Comparison of ENCODE assay signal across 8 cellular contexts in genomic region chr21:23887709-23888303, GRCh38.
DNase-seq lines count a peak whose midpoint lies in the region; ATAC-seq and TF ChIP-seq lines count a peak whose summit lies in the region.

No MANE protein-coding gene starts in this region.

- ATAC-seq in GM21390 (IDR thresholded peaks at IDR 0.05; ENCODE audit: unreplicated experiment): peak; percentile 84
- no peak for ATAC-seq in omental fat pad (ENCODE audit: low FRiP score)

- TF ChIP-seq CTCF in omental fat pad (IDR thresholded peaks at IDR 0.05): no peak

- DNase-seq in Kasumi-1 (lab: John Stamatoyannopoulos, UW) (peak; percentile 70 to 77), KG1 (lab: John Stamatoyannopoulos, UW) (no peak), omental fat pad (ENCODE audit: low spot score) (no peak), cerebellar cortex (ENCODE audit: low spot score) (no peak), NCI-H226 (no peak)
- peak; percentile 67 for DNase-seq in activated CD8-positive, alpha-beta memory T cell treated with anti-CD3 and anti-CD28 coated beads for 24 hours
- DNase-seq in stimulated activated CD8-positive, alpha-beta memory T cell treated with anti-CD3 and anti-CD28 coated beads, Interleukin-12 subunit alpha, Interleukin-12 subunit beta, amount 100 ng/mL, for 4 hours (ENCODE audit: low read depth): peak; percentile 5

Comparison
In these comparisons a context has a peak if more than half of its experiments do, and no peak if none do; other contexts are left out.
1. DNase-seq: peak in Kasumi-1 (2 of 2), activated CD8-positive, alpha-beta memory T cell treated with anti-CD3 and anti-CD28 coated beads for 24 hours (single experiment) and stimulated activated CD8-positive, alpha-beta memory T cell treated with anti-CD3 and anti-CD28 coated beads, Interleukin-12 subunit alpha, Interleukin-12 subunit beta, amount 100 ng/mL, for 4 hours (single experiment); none in KG1 (single experiment), omental fat pad (single experiment), cerebellar cortex (single experiment) and NCI-H226 (single experiment).